In genomic region chr3:134694946-134695543, GRCh38 we compare ENCODE assay signal across 19 cellular contexts. TPM values are rescaled to one million over a fixed set of nuclear protein-coding genes. Genes with fewer than 3 reads are reported as not detected.
DNase-seq lines count a peak whose midpoint lies in the region; ATAC-seq and TF ChIP-seq lines count a peak whose summit lies in the region.
"Had no signal": no experiment of that assay in that cellular context is flagged by ENCODE, and none has a peak within 500 bp of the region (broad histone marks: within the 10 kb centered on the region; RNA-seq: fewer than 3 reads in every experiment).

No MANE protein-coding gene starts in this region.

- peak; percentile 56 for ATAC-seq in GM23338
- ATAC-seq in GM18861 (IDR thresholded peaks at IDR 0.05; ENCODE audit: unreplicated experiment) = no peak

- H3F3A ChIP-seq in GM23338 (replicated peaks; ENCODE audit: low read depth) = no peaks in the 10 kb centered on the region

- H3K4me1 Mint-ChIP-seq in GM23338 = peaks cover 8% of the 10 kb centered on the region; the same call in 2 of the 3 replicates
- H3K4me1 Mint-ChIP-seq: CD8-positive, alpha-beta memory T cell had no signal

- DNase-seq in GM23338 (ENCODE audit: low spot score) = no peak
- peak; percentile 37 for DNase-seq in islet precursor cell
- no peak for DNase-seq in Karpas-422
- DNase-seq in NCI-H2029 (lab: John Stamatoyannopoulos, UW) = no peak
- DNase-seq in SJCRH30 = no peak
- DNase-seq: Calu3; CD8-positive, alpha-beta memory T cell; DMS153; HFFc6; KBM-7; NCI-H1105; NCI-H2081; NCI-H526 treated with DMSO at 0.1 percent for 48 hours; OCI-M1; Right ventricle myocardium superior had no signal

- 0 out of 2 replicates have a peak, but pooled peaks cover 4% of the 10 kb centered on the region for H3K27me3 ChIP-seq in GM23338 (ENCODE audit: insufficient read depth)
- peaks cover 20% of the 10 kb centered on the region for H3K27me3 ChIP-seq in ectodermal cell (ENCODE audit: control insufficient read depth, insufficient read depth, low read length, poor library complexity, severe bottlenecking)
- H3K27me3 ChIP-seq in rectal smooth muscle tissue (ENCODE audit: control insufficient read depth, insufficient read depth, low read length) = no peaks in the 10 kb centered on the region
- H3K27me3 ChIP-seq in Karpas-422 (ENCODE audit: low read length) = peaks cover 3% of the 10 kb centered on the region; the same call in 1 of the 2 replicates
- H3K27me3 ChIP-seq in SJCRH30 = no peaks in the 10 kb centered on the region

- no peaks in the 10 kb centered on the region for H3K4me1 ChIP-seq in GM23338 (ENCODE audit: insufficient read depth)
- H3K4me1 ChIP-seq in ectodermal cell (ENCODE audit: control insufficient read depth, insufficient read depth, low read length) = peaks cover 23% of the 10 kb centered on the region
- peaks cover 9% of the 10 kb centered on the region for H3K4me1 ChIP-seq in rectal smooth muscle tissue (ENCODE audit: control insufficient read depth, insufficient read depth, low read length)
- H3K4me1 ChIP-seq in Karpas-422 (ENCODE audit: low read length) = no peaks in the 10 kb centered on the region
- H3K4me1 ChIP-seq in SJCRH30 = no peaks in the 10 kb centered on the region

- H3K27me3 Mint-ChIP-seq in GM23338 (ENCODE audit: insufficient read depth, low read depth, poor library complexity) = peaks cover 32% of the 10 kb centered on the region

- no peak for TF ChIP-seq CTCF in GM23338 (conservative IDR thresholded peaks at IDR 0.05; ENCODE audit: low read depth in 2 of 2)

- H2AFZ ChIP-seq in GM23338 = no peak overlapping the region
- H2AFZ ChIP-seq in Karpas-422 (ENCODE audit: low read length) = no peak overlapping the region

- H3K27ac ChIP-seq in GM23338 (ENCODE audit: low read depth) (no peak overlapping the region), ectodermal cell (ENCODE audit: insufficient read depth, low read depth, low read length, poor library complexity, severe bottlenecking) (peak overlapping the region; percentile 73), rectal smooth muscle tissue (ENCODE audit: low read depth, low read length) (peak overlapping the region; percentile 44), Karpas-422 (ENCODE audit: low read length) (no peak overlapping the region), SJCRH30 (no peak overlapping the region)
- H3K27ac ChIP-seq: C4-2B had no signal

- H3K79me2 ChIP-seq in GM23338 (replicated peaks; ENCODE audit: insufficient read depth) (no peaks in the 10 kb centered on the region), Karpas-422 (ENCODE audit: low read length) (no peaks in the 10 kb centered on the region)

- H3K9me3 ChIP-seq in ectodermal cell (ENCODE audit: control insufficient read depth, low read length) (no peaks in the 10 kb centered on the region), Karpas-422 (ENCODE audit: low read length) (no peaks in the 10 kb centered on the region), SJCRH30 (replicated peaks) (no peaks in the 10 kb centered on the region)

- H3K4me3 ChIP-seq in GM23338 (no peak overlapping the region), ectodermal cell (ENCODE audit: insufficient read depth, low read depth, low read length) (no peak overlapping the region), rectal smooth muscle tissue (ENCODE audit: low read length) (no peak overlapping the region), Karpas-422 (ENCODE audit: low read length) (no peak overlapping the region), SJCRH30 (no peak overlapping the region)

- no peaks in the 10 kb centered on the region for H4K20me1 ChIP-seq in GM23338 (replicated peaks; ENCODE audit: insufficient read depth)
- H4K20me1 ChIP-seq in Karpas-422 (ENCODE audit: insufficient read depth, low read depth, low read length) = no peaks in the 10 kb centered on the region

- H3K4me2 ChIP-seq in GM23338 (no peak overlapping the region), Karpas-422 (ENCODE audit: low read depth, low read length, poor library complexity, severe bottlenecking) (no peak overlapping the region)

- no peak overlapping the region for H3K4me3 Mint-ChIP-seq in GM23338
- H3K4me3 Mint-ChIP-seq: CD8-positive, alpha-beta memory T cell; HFFc6 had no signal

- H3K36me3 Mint-ChIP-seq in GM23338 (ENCODE audit: low read depth) = no peaks in the 10 kb centered on the region
- H3K36me3 Mint-ChIP-seq: CD8-positive, alpha-beta memory T cell had no signal

- no peaks in the 10 kb centered on the region for H3K36me3 ChIP-seq in GM23338 (ENCODE audit: insufficient read depth)
- no peaks in the 10 kb centered on the region for H3K36me3 ChIP-seq in ectodermal cell (ENCODE audit: control insufficient read depth, insufficient read depth, low read length)
- H3K36me3 ChIP-seq in rectal smooth muscle tissue (ENCODE audit: control insufficient read depth, insufficient read depth, low read length) = no peaks in the 10 kb centered on the region
- no peaks in the 10 kb centered on the region for H3K36me3 ChIP-seq in Karpas-422 (ENCODE audit: insufficient read depth, low read length)
- no peaks in the 10 kb centered on the region for H3K36me3 ChIP-seq in SJCRH30

- 52 to 58% methylated on average over 7 of the region's 7 CpGs for WGBS in ectodermal cell, 2 experiments

- H3K27ac Mint-ChIP-seq in GM23338 = no peak overlapping the region
- H3K27ac Mint-ChIP-seq: CD8-positive, alpha-beta memory T cell; HFFc6 had no signal

- H3K9me3 Mint-ChIP-seq in GM23338 = no peaks in the 10 kb centered on the region
- H3K9me3 Mint-ChIP-seq: HFFc6 had no signal

- H3K9me2 ChIP-seq in GM23338 (ENCODE audit: insufficient read depth) = no peaks in the 10 kb centered on the region
- no peaks in the 10 kb centered on the region for H3K9me2 ChIP-seq in Karpas-422 (replicated peaks; ENCODE audit: insufficient read depth, low read length)

- H3K9ac ChIP-seq in rectal smooth muscle tissue (ENCODE audit: low read length) = no peak overlapping the region
- H3K9ac ChIP-seq in Karpas-422 (ENCODE audit: low read length) = no peak overlapping the region

TF ChIP-seq in GM23338, 12 proteins besides CTCF, POLR2A, EP300 and RAD21:
- no peak for TF ChIP-seq NANOG (IDR thresholded peaks at IDR 0.05; ENCODE audit: borderline replicate concordance)
- no peak for TF ChIP-seq JUNB (IDR thresholded peaks at IDR 0.05; ENCODE audit: unreplicated experiment)
- no peak for TF ChIP-seq EZH2phosphoT487 (IDR thresholded peaks at IDR 0.05; ENCODE audit: unreplicated experiment)
- no peak for TF ChIP-seq STAT1 (IDR thresholded peaks at IDR 0.05; ENCODE audit: unreplicated experiment)
- no peak for TF ChIP-seq EZH2 (IDR thresholded peaks at IDR 0.05; ENCODE audit: low read depth, unreplicated experiment)
- no peak for TF ChIP-seq POLR2AphosphoS5 (IDR thresholded peaks at IDR 0.05; ENCODE audit: low read depth)
- no peak for TF ChIP-seq ETS1 (IDR thresholded peaks at IDR 0.05)
- no peak for TF ChIP-seq CREB1 (CRISPR knock-in tag; IDR thresholded peaks at IDR 0.05; ENCODE audit: low read depth)
- no peak for TF ChIP-seq ZNF331 (CRISPR knock-in tag; IDR thresholded peaks at IDR 0.05; ENCODE audit: low read depth)
- TF ChIP-seq, protein P1, sequence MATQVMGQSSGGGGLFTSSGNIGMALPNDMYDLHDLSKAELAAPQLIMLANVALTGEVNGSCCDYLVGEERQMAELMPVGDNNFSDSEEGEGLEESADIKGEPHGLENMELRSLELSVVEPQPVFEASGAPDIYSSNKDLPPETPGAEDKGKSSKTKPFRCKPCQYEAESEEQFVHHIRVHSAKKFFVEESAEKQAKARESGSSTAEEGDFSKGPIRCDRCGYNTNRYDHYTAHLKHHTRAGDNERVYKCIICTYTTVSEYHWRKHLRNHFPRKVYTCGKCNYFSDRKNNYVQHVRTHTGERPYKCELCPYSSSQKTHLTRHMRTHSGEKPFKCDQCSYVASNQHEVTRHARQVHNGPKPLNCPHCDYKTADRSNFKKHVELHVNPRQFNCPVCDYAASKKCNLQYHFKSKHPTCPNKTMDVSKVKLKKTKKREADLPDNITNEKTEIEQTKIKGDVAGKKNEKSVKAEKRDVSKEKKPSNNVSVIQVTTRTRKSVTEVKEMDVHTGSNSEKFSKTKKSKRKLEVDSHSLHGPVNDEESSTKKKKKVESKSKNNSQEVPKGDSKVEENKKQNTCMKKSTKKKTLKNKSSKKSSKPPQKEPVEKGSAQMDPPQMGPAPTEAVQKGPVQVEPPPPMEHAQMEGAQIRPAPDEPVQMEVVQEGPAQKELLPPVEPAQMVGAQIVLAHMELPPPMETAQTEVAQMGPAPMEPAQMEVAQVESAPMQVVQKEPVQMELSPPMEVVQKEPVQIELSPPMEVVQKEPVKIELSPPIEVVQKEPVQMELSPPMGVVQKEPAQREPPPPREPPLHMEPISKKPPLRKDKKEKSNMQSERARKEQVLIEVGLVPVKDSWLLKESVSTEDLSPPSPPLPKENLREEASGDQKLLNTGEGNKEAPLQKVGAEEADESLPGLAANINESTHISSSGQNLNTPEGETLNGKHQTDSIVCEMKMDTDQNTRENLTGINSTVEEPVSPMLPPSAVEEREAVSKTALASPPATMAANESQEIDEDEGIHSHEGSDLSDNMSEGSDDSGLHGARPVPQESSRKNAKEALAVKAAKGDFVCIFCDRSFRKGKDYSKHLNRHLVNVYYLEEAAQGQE (IDR thresholded peaks at IDR 0.05; ENCODE audit: unreplicated experiment) = no peak
- TF ChIP-seq ZNF114 (CRISPR knock-in tag; IDR thresholded peaks at IDR 0.05) = no peak

RNA-seq across cellular contexts. Expression of gene KY, which starts 44.2 kb away (rescaled TPM):
- not detected in 2 replicates for total RNA-seq in GM23338 (2014; rRNA removed; shearing (Covaris generic))
- polyA plus RNA-seq in GM23338 (2016; fragmentation: Nextera tagmentation; extraction: Ambion mirVana) = not detected in 2 replicates
- not detected for polyA plus RNA-seq in ectodermal cell (2013, experiment 1 of 4)
- polyA plus RNA-seq in ectodermal cell (2013, experiment 2 of 4) = 0.18 TPM
- polyA plus RNA-seq in ectodermal cell (2013, experiment 3 of 4) = not detected
- 0.16 TPM for polyA plus RNA-seq in ectodermal cell (2013, experiment 4 of 4)
- total RNA-seq in Karpas-422 (2014; rRNA removed; shearing (Covaris generic); ENCODE audit: low replicate concordance) = not detected in 2 replicates
- not detected in 2 replicates for total RNA-seq in SJCRH30 (2014; rRNA removed; shearing (Covaris generic))
- total RNA-seq: Calu3; CD8-positive, alpha-beta memory T cell had no signal

Comparison
In these comparisons a context has a peak if more than half of its experiments do, and no peak if none do; other contexts are left out.
1. H3K27ac ChIP-seq: peak in ectodermal cell (single experiment) and rectal smooth muscle tissue (single experiment); none in GM23338 (single experiment), Karpas-422 (single experiment) and SJCRH30 (single experiment).